ENCODE assay signal across 26 cellular contexts in genomic region chr7:29864668-29865067, GRCh38. TPM values are rescaled to one million over a fixed set of nuclear protein-coding genes. Genes with fewer than 3 reads are reported as not detected.
"Had no signal": no experiment of that assay in that cellular context is flagged by ENCODE, and none has a peak within 500 bp of the region (broad histone marks: within the 10 kb centered on the region; RNA-seq: fewer than 3 reads in every experiment).

No MANE protein-coding gene starts in this region.

- H3K27ac Mint-ChIP-seq: activated CD4-positive, alpha-beta T cell treated with anti-CD3 and anti-CD28 coated beads, Interleukin-2, amount 10 ng/mL, durations not matched to agents 7 days and 5 days; activated CD8-positive, alpha-beta T cell treated with anti-CD3 and anti-CD28 coated beads, Interleukin-2, amount 10 ng/mL, durations not matched to agents 7 days and 5 days; activated naive CD8-positive, alpha-beta T cell treated with anti-CD3 and anti-CD28 coated beads, Interleukin-2, amount 10 ng/mL, durations not matched to agents 7 days and 5 days; activated T-cell treated with anti-CD3 and anti-CD28 coated beads, Interleukin-2, amount 50 U/mL, for 24 hours; activated T-helper 2 cell treated with anti-CD3 and anti-CD28 coated beads, Interferon-gamma antibody, Interleukin-2, Interleukin-4, amounts not matched to agents 10 μg/mL and 5 μg/mL and 100 μg/mL, durations not matched to agents 14 hours and 24 hours and 36 hours; T-helper 1 cell treated with Interleukin-12 subunit alpha and Interleukin-12 subunit beta and Interleukin-4 antibody, amounts not matched to agents 30 μg/mL and 1 μg/mL, for 36 hours had no signal

- H3K27ac ChIP-seq: prostate gland, right lobe of liver, tibial nerve, vagina had no signal

- H3K27me3 ChIP-seq: right lobe of liver, tibial nerve, vagina had no signal

- H3K36me3 Mint-ChIP-seq: activated naive CD8-positive, alpha-beta T cell treated with anti-CD3 and anti-CD28 coated beads, Interleukin-2, amount 10 ng/mL, durations not matched to agents 7 days and 5 days had no signal

- H3K9me3 Mint-ChIP-seq: activated CD4-positive, alpha-beta T cell treated with anti-CD3 and anti-CD28 coated beads, Interleukin-2, amount 10 ng/mL, durations not matched to agents 7 days and 5 days; activated naive CD8-positive, alpha-beta T cell treated with anti-CD3 and anti-CD28 coated beads, Interleukin-2, amount 10 ng/mL, durations not matched to agents 7 days and 5 days; activated T-cell treated with anti-CD3 and anti-CD28 coated beads, Interleukin-2, amount 50 U/mL, for 24 hours; activated T-helper 2 cell treated with anti-CD3 and anti-CD28 coated beads, Interferon-gamma antibody, Interleukin-2, Interleukin-4, amounts not matched to agents 10 μg/mL and 5 μg/mL and 100 μg/mL, durations not matched to agents 14 hours and 24 hours and 36 hours; neural crest cell; T-helper 1 cell treated with Interleukin-12 subunit alpha and Interleukin-12 subunit beta and Interleukin-4 antibody, amounts not matched to agents 30 μg/mL and 1 μg/mL, for 36 hours had no signal

- H3K4me1 ChIP-seq: prostate gland, right lobe of liver, vagina had no signal

- H3K9me3 ChIP-seq: prostate gland, right lobe of liver, tibial nerve, vagina had no signal

- ATAC-seq: activated CD4-positive, CD25-positive, alpha-beta regulatory T cell treated with anti-CD3 and anti-CD28 coated beads, Interleukin-2, amount 50 U/mL, for 24 hours; activated CD8-positive, alpha-beta T cell treated with anti-CD3 and anti-CD28 coated beads, Interleukin-2, amount 10 ng/mL, durations not matched to agents 7 days and 5 days; esophagus mucosa; left colon had no signal

- FAIRE-seq: endometrium had no signal

- H3K4me1 Mint-ChIP-seq: activated CD4-positive, alpha-beta T cell treated with anti-CD3 and anti-CD28 coated beads, Interleukin-2, amount 10 ng/mL, durations not matched to agents 7 days and 5 days; activated naive CD8-positive, alpha-beta T cell treated with anti-CD3 and anti-CD28 coated beads, Interleukin-2, amount 10 ng/mL, durations not matched to agents 7 days and 5 days; neural crest cell had no signal

- H3K27me3 Mint-ChIP-seq: activated T-cell treated with anti-CD3 and anti-CD28 coated beads, Interleukin-2, amount 50 U/mL, for 24 hours had no signal

- H3K4me3 ChIP-seq: coronary artery, prostate gland, right lobe of liver, tibial nerve, vagina had no signal

- H3K4me3 Mint-ChIP-seq: activated CD4-positive, alpha-beta T cell treated with anti-CD3 and anti-CD28 coated beads, Interleukin-2, amount 10 ng/mL, durations not matched to agents 7 days and 5 days; activated CD8-positive, alpha-beta T cell treated with anti-CD3 and anti-CD28 coated beads, Interleukin-2, amount 10 ng/mL, durations not matched to agents 7 days and 5 days; activated naive CD8-positive, alpha-beta T cell treated with anti-CD3 and anti-CD28 coated beads, Interleukin-2, amount 10 ng/mL, durations not matched to agents 7 days and 5 days; activated T-cell treated with anti-CD3 and anti-CD28 coated beads, Interleukin-2, amount 50 U/mL, for 24 hours; neural crest cell; T-helper 1 cell treated with Interleukin-12 subunit alpha and Interleukin-12 subunit beta and Interleukin-4 antibody, amounts not matched to agents 30 μg/mL and 1 μg/mL, for 36 hours had no signal

- DNase-seq: activated CD4-positive, alpha-beta T cell treated with anti-CD3 and anti-CD28 coated beads, Interleukin-2, amount 10 ng/mL, durations not matched to agents 7 days and 5 days; activated CD8-positive, alpha-beta T cell treated with anti-CD3 and anti-CD28 coated beads, Interleukin-2, amount 10 ng/mL, durations not matched to agents 7 days and 5 days; activated naive CD4-positive, alpha-beta T cell treated with Interleukin-2 at 50 U/mL for 16 hours; activated naive CD8-positive, alpha-beta T cell treated with anti-CD3 and anti-CD28 coated beads, Interleukin-2, amount 10 ng/mL, durations not matched to agents 7 days and 5 days; activated T-cell treated with anti-CD3 and anti-CD28 coated beads, Interleukin-2, amount 50 U/mL, for 24 hours; amygdala; central memory CD4-positive, alpha-beta T cell; hippocampal formation; islet precursor cell; left colon; midbrain; right lobe of liver; stimulated activated CD8-positive, alpha-beta memory T cell treated with anti-CD3 and anti-CD28 coated beads, Interleukin-4, amount 100 ng/mL, for 48 hours; stimulated activated naive CD4-positive, alpha-beta T cell had no signal

- H3K36me3 ChIP-seq: prostate gland, right lobe of liver, tibial nerve, vagina had no signal

RNA-seq across cellular contexts. Expression of gene WIPF3, which starts 58.4 kb away (rescaled TPM):
- total RNA-seq: activated CD4-positive, alpha-beta T cell treated with anti-CD3 and anti-CD28 coated beads, Interleukin-2, amount 10 ng/mL, durations not matched to agents 7 days and 5 days; activated CD8-positive, alpha-beta T cell treated with anti-CD3 and anti-CD28 coated beads, Interleukin-2, amount 10 ng/mL, durations not matched to agents 7 days and 5 days; activated naive CD8-positive, alpha-beta T cell treated with anti-CD3 and anti-CD28 coated beads, Interleukin-2, amount 10 ng/mL, durations not matched to agents 7 days and 5 days; activated T-helper 2 cell treated with anti-CD3 and anti-CD28 coated beads, Interferon-gamma antibody, Interleukin-2, Interleukin-4, amounts not matched to agents 10 μg/mL and 5 μg/mL and 100 μg/mL, durations not matched to agents 14 hours and 24 hours and 36 hours; glomerular endothelial cell; lung microvascular endothelial cell had no signal
